27 cellular contexts compared by ENCODE assay signal in the genomic region with DNA sequence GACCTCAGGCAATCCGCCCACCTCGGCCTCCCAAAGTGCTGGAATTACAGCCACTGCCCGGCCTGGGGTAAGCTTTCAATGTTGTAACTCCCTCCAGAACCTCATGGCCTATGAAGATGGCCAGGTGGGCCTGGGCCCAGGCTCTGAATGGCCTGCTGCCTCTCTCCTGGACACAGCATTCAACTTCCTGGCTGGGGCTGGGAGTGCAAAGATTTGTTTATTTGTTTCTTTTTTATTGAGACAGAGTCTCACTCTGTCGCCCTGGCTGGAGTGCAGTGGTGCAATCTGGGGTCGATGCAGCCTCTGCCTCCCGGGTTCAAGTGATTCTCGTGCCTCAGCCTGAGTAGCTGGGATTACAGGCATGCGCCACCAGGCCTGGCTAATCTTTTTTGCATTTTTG. TPM values are rescaled to one million over a fixed set of nuclear protein-coding genes. Genes with fewer than 3 reads are reported as not detected.
"Had no signal": no experiment of that assay in that cellular context is flagged by ENCODE, and none has a peak within 500 bp of the region (broad histone marks: within the 10 kb centered on the region; RNA-seq: fewer than 3 reads in every experiment).

No MANE protein-coding gene starts in this region.

- DNase-seq: effector CD8-positive, alpha-beta T cell; foreskin melanocyte; head of caudate nucleus; islet precursor cell; left ventricle myocardium inferior; lower lobe of right lung; spleen; stimulated activated CD4-positive, alpha-beta T cell treated with anti-CD3 and anti-CD28 coated beads, Interleukin-15, amount 100 ng/mL, for 24 hours; stimulated activated CD4-positive, alpha-beta T cell treated with anti-CD3 and anti-CD28 coated beads, Interleukin-1b, Interleukin-23, amount 100 ng/mL, for 48 hours; stimulated activated CD4-positive, alpha-beta T cell treated with anti-CD3 and anti-CD28 coated beads, Interleukin-4, amount 100 ng/mL, for 4 hours; stimulated activated naive CD4-positive, alpha-beta T cell; tibial artery; upper lobe of left lung had no signal

- H3K27me3 ChIP-seq: hepatocyte, neutrophil, suprapubic skin, upper lobe of left lung, vagina had no signal

- H3K4me2 ChIP-seq: hepatocyte had no signal

- H3K4me3 ChIP-seq: hepatocyte, left ventricle myocardium inferior, lower lobe of right lung, spleen, suprapubic skin, tibial artery, upper lobe of left lung, vagina had no signal

- H3K4me1 Mint-ChIP-seq: mesothelial cell of epicardium had no signal

- H3K79me2 ChIP-seq: hepatocyte had no signal

- H3K9me3 ChIP-seq: left ventricle myocardium inferior, lower lobe of right lung, neutrophil, spleen, suprapubic skin, tibial artery, upper lobe of left lung, vagina had no signal

- H2AFZ ChIP-seq: hepatocyte had no signal

- H3K27ac Mint-ChIP-seq: memory B cell, mesothelial cell of epicardium, nephron had no signal

- H3K9me3 Mint-ChIP-seq: memory B cell, mesothelial cell of epicardium, nephron had no signal

- ATAC-seq: lower lobe of right lung, sciatic nerve had no signal

- H3K27ac ChIP-seq: hepatocyte, left ventricle myocardium inferior, lower lobe of right lung, neutrophil, spleen, suprapubic skin, tibial artery, upper lobe of left lung, vagina had no signal

- H3K36me3 Mint-ChIP-seq: memory B cell, mesothelial cell of epicardium had no signal

- H3K27me3 Mint-ChIP-seq: memory B cell had no signal

- H3K4me3 Mint-ChIP-seq: memory B cell, mesothelial cell of epicardium, nephron had no signal

- H3K36me3 ChIP-seq: left ventricle myocardium inferior, lower lobe of right lung, neutrophil, spleen, suprapubic skin, tibial artery, upper lobe of left lung, vagina had no signal

- H3K4me1 ChIP-seq: left ventricle myocardium inferior, lower lobe of right lung, suprapubic skin, tibial artery, upper lobe of left lung, vagina had no signal

RNA-seq across cellular contexts. Expression of a gene that starts 0.5 kb away (rescaled TPM):
- total RNA-seq: dermis microvascular lymphatic vessel endothelial cell, hepatocyte, left ventricle myocardium inferior, lower lobe of right lung, mesothelial cell of epicardium, mucosa of gallbladder, myocyte, osteocyte, pulmonary artery endothelial cell, sciatic nerve, skeletal muscle tissue, suprapubic skin, vagina had no signal

RNA-seq across cellular contexts. Expression of a gene that starts 44.6 kb away (rescaled TPM):
- total RNA-seq: skeletal muscle tissue had no signal
